1 cellular context compared by ENCODE assay signal in the genomic region with DNA sequence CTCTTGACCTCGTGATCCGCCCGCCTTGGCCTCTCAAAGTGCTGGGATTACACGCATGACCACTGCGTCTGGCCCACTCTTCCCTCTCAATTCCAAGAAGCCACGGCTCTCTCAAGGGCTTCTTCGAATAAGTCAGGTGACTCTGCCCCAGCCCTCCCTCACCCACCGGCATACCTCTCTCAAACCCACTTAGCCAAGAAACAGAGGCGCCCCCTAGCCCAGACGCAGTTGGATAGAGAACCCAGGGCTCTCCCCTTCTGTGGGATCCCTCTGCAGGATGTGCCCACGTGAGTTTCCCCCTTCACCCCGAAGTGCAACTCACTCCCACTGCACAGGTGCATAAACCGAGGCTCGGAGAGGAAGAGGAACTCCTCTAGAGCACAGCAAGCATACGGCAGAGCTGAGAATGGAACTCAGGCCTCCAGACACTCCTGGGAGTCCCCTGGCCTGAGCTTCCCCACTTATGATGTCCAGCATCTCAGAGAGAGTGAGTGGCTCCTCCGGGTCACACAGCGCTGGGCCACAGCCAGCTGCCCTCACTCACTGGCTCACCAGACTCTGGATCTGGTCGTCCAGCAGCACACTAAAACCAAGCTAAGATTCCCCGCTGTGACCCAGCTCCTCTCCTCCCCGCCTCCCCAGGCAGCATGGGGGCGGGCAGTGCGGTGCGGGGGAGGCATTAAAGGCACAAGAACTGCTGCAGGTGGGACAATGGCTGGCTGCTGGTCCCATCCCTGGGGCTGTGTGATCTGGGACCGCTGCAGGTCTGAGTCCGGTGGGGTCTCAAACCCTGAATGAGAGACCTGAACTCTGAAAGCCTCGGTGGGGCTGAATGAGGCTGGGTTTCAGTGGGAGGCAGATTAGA.
TF ChIP-seq lines count a peak whose summit lies in the region.

No MANE protein-coding gene starts in this region.

TF ChIP-seq in K562, 482 proteins besides CTCF, POLR2A, EP300 and RAD21:
- TF ChIP-seq, protein P1, sequence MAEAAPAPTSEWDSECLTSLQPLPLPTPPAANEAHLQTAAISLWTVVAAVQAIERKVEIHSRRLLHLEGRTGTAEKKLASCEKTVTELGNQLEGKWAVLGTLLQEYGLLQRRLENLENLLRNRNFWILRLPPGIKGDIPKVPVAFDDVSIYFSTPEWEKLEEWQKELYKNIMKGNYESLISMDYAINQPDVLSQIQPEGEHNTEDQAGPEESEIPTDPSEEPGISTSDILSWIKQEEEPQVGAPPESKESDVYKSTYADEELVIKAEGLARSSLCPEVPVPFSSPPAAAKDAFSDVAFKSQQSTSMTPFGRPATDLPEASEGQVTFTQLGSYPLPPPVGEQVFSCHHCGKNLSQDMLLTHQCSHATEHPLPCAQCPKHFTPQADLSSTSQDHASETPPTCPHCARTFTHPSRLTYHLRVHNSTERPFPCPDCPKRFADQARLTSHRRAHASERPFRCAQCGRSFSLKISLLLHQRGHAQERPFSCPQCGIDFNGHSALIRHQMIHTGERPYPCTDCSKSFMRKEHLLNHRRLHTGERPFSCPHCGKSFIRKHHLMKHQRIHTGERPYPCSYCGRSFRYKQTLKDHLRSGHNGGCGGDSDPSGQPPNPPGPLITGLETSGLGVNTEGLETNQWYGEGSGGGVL (CRISPR knock-in tag; IDR thresholded peaks at IDR 0.05): no peak
- TF ChIP-seq FOSL1 (tag; conservative IDR thresholded peaks at IDR 0.05) (no peak), EGR1 (conservative IDR thresholded peaks at IDR 0.05) (peak; percentile 58)
